In genomic region chr19:47628058-47628771, GRCh38 we compare ENCODE assay signal across 1 cellular context.
TF ChIP-seq lines count a peak whose summit lies in the region.

No MANE protein-coding gene starts in this region.

TF ChIP-seq in HepG2, 621 proteins besides CTCF, POLR2A, EP300 and RAD21:
- TF ChIP-seq FOXC1 (CRISPR knock-in tag; IDR thresholded peaks at IDR 0.05; ENCODE audit: borderline replicate concordance), result no peak
- TF ChIP-seq GTF2F1 (IDR thresholded peaks at IDR 0.05; ENCODE audit: low read length), result no peak
- TF ChIP-seq ZNF629 (CRISPR knock-in tag; conservative IDR thresholded peaks at IDR 0.05), result no peak
- TF ChIP-seq REXO4 (CRISPR knock-in tag; IDR thresholded peaks at IDR 0.05; ENCODE audit: borderline replicate concordance), result no peak
- no peak for TF ChIP-seq MYPOP (CRISPR knock-in tag; IDR thresholded peaks at IDR 0.05)
- TF ChIP-seq ZNF770 (CRISPR knock-in tag; IDR thresholded peaks at IDR 0.05), result 0 out of 2 replicates have a peak, but pooled peaks have one; percentile 26
